In genomic region chr6:11580686-11581085, GRCh38 we compare ENCODE assay signal across 35 cellular contexts.
"Had no signal": no experiment of that assay in that cellular context is flagged by ENCODE, and none has a peak within 500 bp of the region (broad histone marks: within the 10 kb centered on the region; RNA-seq: fewer than 3 reads in every experiment).

No MANE protein-coding gene starts in this region.

- DNase-seq: activated CD4-positive, alpha-beta T cell treated with anti-CD3 and anti-CD28 coated beads for 1 hour; activated CD4-positive, alpha-beta T cell treated with anti-CD3 and anti-CD28 coated beads for 48 hours; activated CD4-positive, alpha-beta T cell treated with anti-CD3 and anti-CD28 coated beads, Interleukin-2, amount 50 U/mL, for 4 hours; activated CD4-positive, CD25-positive, alpha-beta regulatory T cell; activated CD8-positive, alpha-beta T cell treated with anti-CD3 and anti-CD28 coated beads, Interleukin-2, amount 10 ng/mL, durations not matched to agents 7 days and 5 days; activated gamma-delta T cell; activated naive CD4-positive, alpha-beta T cell treated with Interleukin-2 at 50 U/mL for 16 hours; activated naive CD8-positive, alpha-beta T cell treated with anti-CD3 and anti-CD28 coated beads, Interleukin-2, amount 10 ng/mL, durations not matched to agents 7 days and 5 days; activated T-cell treated with anti-CD3 and anti-CD28 coated beads, Interleukin-2, amount 50 U/mL, for 24 hours; amygdala; central memory CD4-positive, alpha-beta T cell; KG1; MG63; NCI-H1048; NCI-H1105 treated with DMSO at 0.1 percent for 48 hours; NCI-H1436 treated with DMSO at 0.1 percent for 48 hours; NCI-H1694 treated with DMSO at 0.1 percent for 48 hours; NCI-H2029; NCI-H2107; NCI-H2171; NCI-H510A; NCI-H526; NCI-H748 treated with DMSO at 0.1 percent for 48 hours; NK-92 treated with Interleukin-12 subunit alpha and Interleukin-12 subunit beta, amount 100 ng/mL, for 24 hours; PC-3; Peyer's patch; RPMI8226; SHP77 treated with DMSO at 0.1 percent for 48 hours; SK-N-SH; SW 1271; T-helper 1 cell; T-helper 2 cell; T-helper 9 cell; WERI-Rb-1 had no signal

- H3K9ac ChIP-seq: SK-N-SH had no signal

- H3K9me3 ChIP-seq: MG63, Peyer's patch, SJSA1, SK-N-SH had no signal

- H3K4me3 ChIP-seq: MG63, Peyer's patch, SJSA1 had no signal

- H3K4me1 ChIP-seq: Peyer's patch had no signal

- H3K36me3 ChIP-seq: MG63, Peyer's patch, SJSA1 had no signal

- H3K27ac ChIP-seq: Peyer's patch, SJSA1, WERI-Rb-1 had no signal

- H3K27me3 ChIP-seq: MG63, Peyer's patch, SJSA1 had no signal
